ENCODE assay signal across 27 cellular contexts in genomic region chr5:166497705-166498104, GRCh38.
"Had no signal": no experiment of that assay in that cellular context is flagged by ENCODE, and none has a peak within 500 bp of the region (broad histone marks: within the 10 kb centered on the region; RNA-seq: fewer than 3 reads in every experiment).

No MANE protein-coding gene starts in this region.

- H3K27me3 ChIP-seq: gastrocnemius medialis, right atrium auricular region, suprapubic skin, transverse colon, upper lobe of right lung, uterus had no signal

- H3K4me3 ChIP-seq: coronary artery, gastrocnemius medialis, lower lobe of right lung, right atrium auricular region, smooth muscle cell, suprapubic skin, transverse colon, upper lobe of right lung, uterus had no signal

- H3K27ac Mint-ChIP-seq: natural killer cell; progenitor cell of endocrine pancreas; stimulated activated naive CD8-positive, alpha-beta T cell treated with anti-CD3 and anti-CD28 coated beads, Interleukin-15, amount 100 ng/mL, for 72 hours had no signal

- H3K9me3 Mint-ChIP-seq: neural crest cell; stimulated activated naive CD8-positive, alpha-beta T cell treated with anti-CD3 and anti-CD28 coated beads, Interleukin-15, amount 100 ng/mL, for 72 hours had no signal

- H3K9me3 ChIP-seq: gastrocnemius medialis, lower lobe of right lung, right atrium auricular region, suprapubic skin, transverse colon, upper lobe of right lung, uterus had no signal

- H3K36me3 Mint-ChIP-seq: natural killer cell had no signal

- H3K4me1 Mint-ChIP-seq: natural killer cell; stimulated activated naive CD8-positive, alpha-beta T cell treated with anti-CD3 and anti-CD28 coated beads, Interleukin-15, amount 100 ng/mL, for 72 hours had no signal

- H3K27ac ChIP-seq: coronary artery, gastrocnemius medialis, lower lobe of right lung, parathyroid adenoma, right atrium auricular region, suprapubic skin, transverse colon, upper lobe of right lung, uterus had no signal

- H3K36me3 ChIP-seq: gastrocnemius medialis, lower lobe of right lung, right atrium auricular region, suprapubic skin, transverse colon, upper lobe of right lung, uterus had no signal

- DNase-seq: dermis blood vessel endothelial cell; effector memory CD4-positive, alpha-beta T cell; foreskin fibroblast; gastrocnemius medialis; head of caudate nucleus; left colon; left ventricle myocardium superior; lower lobe of right lung; natural killer cell; stimulated activated CD4-positive, alpha-beta T cell treated with anti-CD3 and anti-CD28 coated beads, Interleukin-12 subunit alpha, Interleukin-12 subunit beta, amount 100 ng/mL, for 4 hours; stimulated activated CD4-positive, alpha-beta T cell treated with anti-CD3 and anti-CD28 coated beads, Interleukin-1b, Interleukin-23, amount 100 ng/mL, for 48 hours; stimulated activated CD4-positive, alpha-beta T cell treated with anti-CD3 and anti-CD28 coated beads, Interleukin-4, amount 100 ng/mL, for 1 hour; stimulated activated CD8-positive, alpha-beta memory T cell treated with anti-CD3 and anti-CD28 coated beads, Interleukin-4, amount 100 ng/mL, for 48 hours; stimulated activated naive CD4-positive, alpha-beta T cell; stimulated activated naive CD8-positive, alpha-beta T cell treated with anti-CD3 and anti-CD28 coated beads, Interleukin-15, amount 100 ng/mL, for 72 hours; transverse colon; upper lobe of right lung; uterus had no signal

- H3K4me3 Mint-ChIP-seq: natural killer cell; neural crest cell; stimulated activated naive CD8-positive, alpha-beta T cell treated with anti-CD3 and anti-CD28 coated beads, Interleukin-15, amount 100 ng/mL, for 72 hours had no signal

- H3K27me3 Mint-ChIP-seq: progenitor cell of endocrine pancreas; stimulated activated naive CD8-positive, alpha-beta T cell treated with anti-CD3 and anti-CD28 coated beads, Interleukin-15, amount 100 ng/mL, for 72 hours had no signal

- H3K4me1 ChIP-seq: gastrocnemius medialis, lower lobe of right lung, parathyroid adenoma, right atrium auricular region, suprapubic skin, transverse colon, upper lobe of right lung, uterus had no signal

- ATAC-seq: esophagus mucosa; gastrocnemius medialis; left colon; left ventricle myocardium superior; lower lobe of right lung; natural killer cell; sciatic nerve; stimulated activated naive CD8-positive, alpha-beta T cell treated with anti-CD3 and anti-CD28 coated beads, Interleukin-15, amount 100 ng/mL, for 72 hours; upper lobe of right lung had no signal
